ENCODE assay signal across 2 cellular contexts in genomic region chr10:13741438-13741837, GRCh38.
A peak's percentile ranks its signal among the peaks of the same experiment; 100 is the strongest.
TF ChIP-seq lines count a peak whose summit lies in the region.

No MANE protein-coding gene starts in this region.

TF ChIP-seq in GM23338, 12 proteins besides CTCF, POLR2A, EP300 and RAD21 (continued from another document):
- TF ChIP-seq ETS1 (IDR thresholded peaks at IDR 0.05): no peak
- TF ChIP-seq JUNB (IDR thresholded peaks at IDR 0.05; ENCODE audit: unreplicated experiment): no peak
- no peak for TF ChIP-seq POLR2AphosphoS5 (IDR thresholded peaks at IDR 0.05; ENCODE audit: low read depth)
- no peak for TF ChIP-seq REST (IDR thresholded peaks at IDR 0.05; ENCODE audit: unreplicated experiment)
- TF ChIP-seq EZH2 (IDR thresholded peaks at IDR 0.05; ENCODE audit: low read depth, unreplicated experiment): no peak
- TF ChIP-seq NANOG (IDR thresholded peaks at IDR 0.05; ENCODE audit: borderline replicate concordance): no peak
- TF ChIP-seq CREB1 (CRISPR knock-in tag; IDR thresholded peaks at IDR 0.05; ENCODE audit: low read depth): no peak
- no peak for TF ChIP-seq ZNF462 (CRISPR knock-in tag; IDR thresholded peaks at IDR 0.05)
- TF ChIP-seq ZNF114 (CRISPR knock-in tag; IDR thresholded peaks at IDR 0.05): no peak
- TF ChIP-seq ZNF331 (CRISPR knock-in tag; IDR thresholded peaks at IDR 0.05; ENCODE audit: low read depth): no peak
- no peak for TF ChIP-seq EZH2phosphoT487 (IDR thresholded peaks at IDR 0.05; ENCODE audit: unreplicated experiment)

TF ChIP-seq in GM12878, 131 proteins besides CTCF, POLR2A, EP300 and RAD21:
- TF ChIP-seq IKZF2 (IDR thresholded peaks at IDR 0.05) (0 out of 4 replicates have a peak, but pooled peaks of 1 of the 2 experiments have one; percentile 19), SMC3 (IDR thresholded peaks at IDR 0.05; ENCODE audit: borderline replicate concordance, low read length) (no peak)
